Comparison of ENCODE assay signal across 10 cellular contexts in the genomic region with DNA sequence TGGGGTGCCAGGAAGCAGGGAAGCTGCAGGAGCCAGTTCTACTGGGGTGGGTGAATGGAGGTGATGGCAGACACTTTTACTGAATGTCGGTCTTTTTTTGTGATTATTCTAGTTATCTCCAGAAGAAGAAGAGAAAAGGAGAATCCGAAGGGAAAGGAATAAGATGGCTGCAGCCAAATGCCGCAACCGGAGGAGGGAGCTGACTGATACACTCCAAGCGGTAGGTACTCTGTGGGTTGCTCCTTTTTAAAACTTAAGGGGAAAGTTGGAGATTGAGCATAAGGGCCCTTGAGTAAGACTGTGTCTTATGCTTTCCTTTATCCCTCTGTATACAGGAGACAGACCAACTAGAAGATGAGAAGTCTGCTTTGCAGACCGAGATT. TPM values are rescaled to one million over a fixed set of nuclear protein-coding genes. Genes with fewer than 3 reads are reported as not detected.
DNase-seq lines count a peak whose midpoint lies in the region; ATAC-seq and TF ChIP-seq lines count a peak whose summit lies in the region.
"Had no signal": no experiment of that assay in that cellular context is flagged by ENCODE, and none has a peak within 500 bp of the region (broad histone marks: within the 10 kb centered on the region; RNA-seq: fewer than 3 reads in every experiment).

No MANE protein-coding gene starts in this region.

- no peaks in the 10 kb centered on the region for H3K9me3 Mint-ChIP-seq in endothelial cell (ENCODE audit: unreplicated experiment)
- H3K9me3 Mint-ChIP-seq in naive thymus-derived CD8-positive, alpha-beta T cell, result no peaks in the 10 kb centered on the region

- no peak for ATAC-seq in RWPE2 (ENCODE audit: low read depth)
- no peak for ATAC-seq in naive thymus-derived CD8-positive, alpha-beta T cell
- ATAC-seq in GM18907 (IDR thresholded peaks at IDR 0.05; ENCODE audit: unreplicated experiment), result no peak
- no peak for ATAC-seq in GM21723 (IDR thresholded peaks at IDR 0.05; ENCODE audit: unreplicated experiment)
- ATAC-seq: Panc1 had no signal

- peaks cover 38% of the 10 kb centered on the region for H3K27me3 Mint-ChIP-seq in endothelial cell (ENCODE audit: unreplicated experiment)
- H3K27me3 Mint-ChIP-seq in naive thymus-derived CD8-positive, alpha-beta T cell, result peaks cover 0 to 27% (median 6%) of the 10 kb centered on the region in 5 donors

- peak overlapping the region; percentile 57 for H3K27ac Mint-ChIP-seq in endothelial cell (ENCODE audit: unreplicated experiment)
- H3K27ac Mint-ChIP-seq in naive thymus-derived CD8-positive, alpha-beta T cell, result peak overlapping the region in 9 of 10 donors; percentile 14 to 100 (median 95)

- CTCF ChIA-PET in A673 (lab: Charles Lee), result no interaction called here

- H3K27me3 ChIP-seq in A673 (replicated peaks; ENCODE audit: insufficient read depth, low read depth, low read length, poor library complexity) (no peaks in the 10 kb centered on the region), RWPE2 (ENCODE audit: insufficient read depth, poor library complexity, severe bottlenecking) (no peaks in the 10 kb centered on the region)

- peaks cover 16% of the 10 kb centered on the region for H3K4me1 Mint-ChIP-seq in endothelial cell (ENCODE audit: unreplicated experiment)
- H3K4me1 Mint-ChIP-seq in naive thymus-derived CD8-positive, alpha-beta T cell, result peaks cover 17 to 65% (median 43%) of the 10 kb centered on the region in 4 donors

- H3K4me1 ChIP-seq in A673 (ENCODE audit: insufficient read depth, low read length, poor library complexity, severe bottlenecking) (peaks cover 15% of the 10 kb centered on the region), RWPE2 (ENCODE audit: insufficient read depth, poor library complexity, severe bottlenecking) (peaks cover 20% of the 10 kb centered on the region)

- intact Hi-C loops in A673 (cut with micrococcal nuclease; ENCODE audit: unreplicated experiment), result no loop called here

- H3K27ac ChIP-seq in A673 (ENCODE audit: low read depth, low read length, poor library complexity, severe bottlenecking) (no peak overlapping the region), RWPE2 (ENCODE audit: poor library complexity, severe bottlenecking) (peak overlapping the region; percentile 82)

- peak overlapping the region; percentile 77 for H3K4me3 ChIP-seq in A673 (ENCODE audit: low read depth, low read length, poor library complexity, severe bottlenecking)
- H3K4me3 ChIP-seq in RWPE2 (ENCODE audit: severe bottlenecking), result peak overlapping the region; percentile 83

- POLR2A ChIA-PET in A673 (lab: Charles Lee; ENCODE audit: low non-redundant PET), result interaction anchor here (0.8 kb wide), 1 partner anchor 14 kb away, joined by 4 read pairs; no protein-coding TSS in a partner anchor
- POLR2A ChIA-PET in naive thymus-derived CD8-positive, alpha-beta T cell (lab: Charles Lee), result interaction anchor here (1.6 kb wide), 1 partner anchor 9 kb away, joined by 5 read pairs; no protein-coding TSS in a partner anchor

- H3K36me3 Mint-ChIP-seq in endothelial cell (ENCODE audit: low read depth, unreplicated experiment), result peaks cover 6% of the 10 kb centered on the region
- peaks cover 0 to 23% (median 15%) of the 10 kb centered on the region in 3 donors for H3K36me3 Mint-ChIP-seq in naive thymus-derived CD8-positive, alpha-beta T cell

- H3K9me3 ChIP-seq in A673 (ENCODE audit: low read depth, low read length, poor library complexity, severe bottlenecking) (no peaks in the 10 kb centered on the region), RWPE2 (ENCODE audit: severe bottlenecking) (no peaks in the 10 kb centered on the region)

- no peak for DNase-seq in A673 (ENCODE audit: low spot score)
- no peak for DNase-seq in RWPE2 (ENCODE audit: low spot score)
- no peak for DNase-seq in endothelial cell (ENCODE audit: low spot score)
- DNase-seq in naive thymus-derived CD8-positive, alpha-beta T cell, result peak in 3 of 10 donors; percentile 18 to 60 (median 48)
- DNase-seq in activated gamma-delta T cell treated with Interleukin-2 at 50 U/mL for 16 hours, result no peak
- no peak for DNase-seq in DMS53 treated with DMSO at 0.1 percent for 48 hours (lab: John Stamatoyannopoulos, UW; ENCODE audit: unreplicated experiment)
- DNase-seq: DND-41 had no signal

- peak overlapping the region; percentile 89 for H3K4me3 Mint-ChIP-seq in endothelial cell (ENCODE audit: unreplicated experiment)
- peak overlapping the region; percentile 88 to 97 (median 95) for H3K4me3 Mint-ChIP-seq in naive thymus-derived CD8-positive, alpha-beta T cell

- TF ChIP-seq CTCF in A673 (conservative IDR thresholded peaks at IDR 0.05; ENCODE audit: low read depth, low read length) (no peak), RWPE2 (IDR thresholded peaks at IDR 0.05; ENCODE audit: poor library complexity, severe bottlenecking) (no peak), endothelial cell (IDR thresholded peaks at IDR 0.05; ENCODE audit: unreplicated experiment) (no peak)

- H3K36me3 ChIP-seq in A673 (ENCODE audit: insufficient read depth, low read length, poor library complexity, severe bottlenecking) (peaks cover 20% of the 10 kb centered on the region), RWPE2 (ENCODE audit: low read depth) (peaks cover 38% of the 10 kb centered on the region)

- BruUV-seq in A673 (replicated peaks; lab: Mats Ljungman, UMichigan), result no TSS peak

RNA-seq across cellular contexts. Expression of gene FOS, which starts 1.8 kb away (rescaled TPM):
- total RNA-seq in A673 (2021) (10.2 and 13.7 TPM in 2 replicates), endothelial cell (ENCODE audit: unreplicated experiment) (41.5 TPM)
- total RNA-seq in naive thymus-derived CD8-positive, alpha-beta T cell, result 1 to 10 TPM; 9.4 to 9.6 TPM
- 100 to 1,000 TPM in 2 of 3 donors, 10 to 100 TPM in 1; 80.3 to 510 (median 252) TPM for polyA plus RNA-seq in naive thymus-derived CD8-positive, alpha-beta T cell
